Comparison of ENCODE assay signal across 19 cellular contexts in the genomic region with DNA sequence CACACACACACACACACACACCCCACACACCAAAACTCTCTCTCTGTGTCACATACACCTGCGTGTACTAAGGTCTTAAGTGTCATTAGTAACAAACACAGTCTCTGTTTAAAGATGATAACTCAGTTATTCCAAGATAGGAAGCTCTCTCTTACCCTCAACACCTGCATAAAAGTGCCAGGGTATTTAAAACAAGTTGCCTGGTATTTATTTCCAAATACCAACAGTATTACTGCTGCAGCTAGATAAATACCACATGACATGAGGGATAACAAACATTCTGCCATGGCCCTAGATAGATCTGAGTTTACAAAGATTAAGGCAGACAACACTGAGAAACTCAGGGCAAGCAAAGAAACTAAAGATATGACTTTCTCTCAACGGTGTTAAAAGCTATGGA.
DNase-seq lines count a peak whose midpoint lies in the region; ATAC-seq, FAIRE-seq and TF ChIP-seq lines count a peak whose summit lies in the region.
"Had no signal": no experiment of that assay in that cellular context is flagged by ENCODE, and none has a peak within 500 bp of the region (broad histone marks: within the 10 kb centered on the region; RNA-seq: fewer than 3 reads in every experiment).

No MANE protein-coding gene starts in this region.

- H3K4me2 ChIP-seq in endothelial cell of umbilical vein (ENCODE audit: insufficient read depth, low read length) = peak overlapping the region; percentile 92

- ATAC-seq in GM19035 (IDR thresholded peaks at IDR 0.05; ENCODE audit: unreplicated experiment) (peak; percentile 8), Panc1 (peak; percentile 89), thoracic aorta (ENCODE audit: insufficient number of reproducible peaks, low FRiP score, low read depth) (no peak), WTC11 (no peak)
- no peak for ATAC-seq in activated CD8-positive, alpha-beta memory T cell treated with anti-CD3 and anti-CD28 coated beads, Interleukin-2, amount 10 ng/mL, durations not matched to agents 7 days and 5 days
- ATAC-seq: stimulated activated naive B cell treated with anti-CD40 and anti-IgM and Interleukin-4, amounts not matched to agents 10 μg/mL and 1 μg/mL and 100 μg/mL, for 72 hours had no signal

- DNase-seq in Panc1 (ENCODE audit: low read depth, low spot score) = peak; percentile 56
- peak; percentile 55 for DNase-seq in endothelial cell of umbilical vein (ENCODE audit: low read depth, low spot score)
- DNase-seq in thoracic aorta (ENCODE audit: low spot score) = no peak
- no peak for DNase-seq in activated CD4-positive, alpha-beta T cell treated with anti-CD3 and anti-CD28 coated beads, Interleukin-2, amount 10 ng/mL, durations not matched to agents 24 days and 14 days
- no peak for DNase-seq in activated CD8-positive, alpha-beta memory T cell treated with anti-CD3 and anti-CD28 coated beads, Interleukin-2, amount 10 ng/mL, durations not matched to agents 7 days and 5 days
- no peak for DNase-seq in WTC11 (ENCODE audit: low spot score)
- DNase-seq: activated naive CD8-positive, alpha-beta T cell treated with anti-CD3 and anti-CD28 coated beads for 36 hours; activated T-cell treated with anti-CD3 and anti-CD28 coated beads, Interleukin-2, amount 50 U/mL, for 24 hours; CD4-positive, CD25-positive, alpha-beta regulatory T cell; GOT3; KG1; NCI-H1436; posterior cingulate gyrus; stimulated activated naive B cell treated with anti-CD40 and anti-IgM and Interleukin-4, amounts not matched to agents 10 μg/mL and 1 μg/mL and 100 μg/mL, for 72 hours; upper lobe of left lung had no signal

- H3K4me1 ChIP-seq in Panc1 (ENCODE audit: control insufficient read depth, insufficient read depth, low read length) (no peaks in the 10 kb centered on the region), endothelial cell of umbilical vein (ENCODE audit: control insufficient read depth, extremely low read depth, insufficient read depth, low read length) (peaks cover 51% of the 10 kb centered on the region), thoracic aorta (ENCODE audit: control insufficient read depth in 1 of 2, low read depth in 2 of 2) (peaks cover 35 to 39% of the 10 kb centered on the region in 2 donors)
- H3K4me1 ChIP-seq: foreskin keratinocyte, upper lobe of left lung had no signal

- POLR2A ChIA-PET in Panc1 (lab: Charles Lee) = no interaction called here
- POLR2A ChIA-PET in endothelial cell of umbilical vein (lab: Charles Lee) = no interaction called here
- POLR2A ChIA-PET in WTC11 (lab: Charles Lee) = no interaction called here

- no peaks in the 10 kb centered on the region for H3K79me2 ChIP-seq in endothelial cell of umbilical vein (ENCODE audit: control insufficient read depth, insufficient read depth, low read length)

- H3K9me1 ChIP-seq in endothelial cell of umbilical vein (replicated peaks; ENCODE audit: control insufficient read depth, extremely low read depth, insufficient read depth, low read length) = no peaks in the 10 kb centered on the region

- CTCF ChIA-PET in Panc1 (lab: Charles Lee) (no interaction called here), endothelial cell of umbilical vein (lab: Charles Lee) (interaction anchor here (0.9 to 1.6 kb wide), 8 partner anchors 10 to 374 kb away, joined by 3 to 6 read pairs (median 4); no protein-coding TSS in a partner anchor), WTC11 (lab: Charles Lee) (no interaction called here)
- CTCF ChIA-PET in activated CD8-positive, alpha-beta memory T cell treated with anti-CD3 and anti-CD28 coated beads, Interleukin-2, amount 10 ng/mL, durations not matched to agents 7 days and 5 days (lab: Charles Lee) = interaction anchor here (1.5 kb wide), 1 partner anchor 96 kb away, joined by 3 read pairs; no protein-coding TSS in a partner anchor

- H3K36me3 Mint-ChIP-seq in activated CD4-positive, alpha-beta T cell treated with anti-CD3 and anti-CD28 coated beads, Interleukin-2, amount 10 ng/mL, durations not matched to agents 24 days and 14 days (ENCODE audit: low read depth) = no peaks in the 10 kb centered on the region
- H3K36me3 Mint-ChIP-seq in activated CD8-positive, alpha-beta memory T cell treated with anti-CD3 and anti-CD28 coated beads, Interleukin-2, amount 10 ng/mL, durations not matched to agents 7 days and 5 days = peaks cover 2% of the 10 kb centered on the region
- H3K36me3 Mint-ChIP-seq in WTC11 = no peaks in the 10 kb centered on the region
- H3K36me3 Mint-ChIP-seq: activated naive CD8-positive, alpha-beta T cell treated with anti-CD3 and anti-CD28 coated beads for 36 hours; CD4-positive, CD25-positive, alpha-beta regulatory T cell; stimulated activated naive B cell treated with anti-CD40 and anti-IgM and Interleukin-4, amounts not matched to agents 10 μg/mL and 1 μg/mL and 100 μg/mL, for 72 hours had no signal

- H3K9me3 Mint-ChIP-seq in activated CD4-positive, alpha-beta T cell treated with anti-CD3 and anti-CD28 coated beads, Interleukin-2, amount 10 ng/mL, durations not matched to agents 24 days and 14 days = no peaks in the 10 kb centered on the region
- H3K9me3 Mint-ChIP-seq in activated CD8-positive, alpha-beta memory T cell treated with anti-CD3 and anti-CD28 coated beads, Interleukin-2, amount 10 ng/mL, durations not matched to agents 7 days and 5 days (ENCODE audit: low read depth) = no peaks in the 10 kb centered on the region
- no peaks in the 10 kb centered on the region for H3K9me3 Mint-ChIP-seq in WTC11
- H3K9me3 Mint-ChIP-seq: activated naive CD8-positive, alpha-beta T cell treated with anti-CD3 and anti-CD28 coated beads for 36 hours; activated T-cell treated with anti-CD3 and anti-CD28 coated beads, Interleukin-2, amount 50 U/mL, for 24 hours; stimulated activated naive B cell treated with anti-CD40 and anti-IgM and Interleukin-4, amounts not matched to agents 10 μg/mL and 1 μg/mL and 100 μg/mL, for 72 hours had no signal

- H3K9ac ChIP-seq in endothelial cell of umbilical vein (replicated peaks; ENCODE audit: extremely low read depth, insufficient read depth, low read length) = peak overlapping the region; percentile 52

- dilution Hi-C loops in endothelial cell of umbilical vein (cut with MboI; ENCODE audit: extremely low pct_ligation_motif_present, low sequenced_read_pairs) = no loop called here

- H3K36me3 ChIP-seq in Panc1 (ENCODE audit: control insufficient read depth, insufficient read depth, low read length) (no peaks in the 10 kb centered on the region), endothelial cell of umbilical vein (ENCODE audit: control insufficient read depth in 2 of 2, extremely low read depth in 1 of 2, insufficient read depth in 2 of 2, low read length in 2 of 2) (no peaks in the 10 kb centered on the region), thoracic aorta (no peaks in the 10 kb centered on the region)
- H3K36me3 ChIP-seq: upper lobe of left lung had no signal

- H3K27me3 ChIP-seq in Panc1 (ENCODE audit: control insufficient read depth, insufficient read depth, low read length) (no peaks in the 10 kb centered on the region), endothelial cell of umbilical vein (ENCODE audit: control insufficient read depth in 2 of 2, insufficient read depth in 2 of 2, low read length in 2 of 2) (no peaks in the 10 kb centered on the region), thoracic aorta (replicated peaks; ENCODE audit: insufficient read depth) (no peaks in the 10 kb centered on the region)
- H3K27me3 ChIP-seq: upper lobe of left lung had no signal

- no peak overlapping the region for H3K27ac Mint-ChIP-seq in activated CD4-positive, alpha-beta T cell treated with anti-CD3 and anti-CD28 coated beads, Interleukin-2, amount 10 ng/mL, durations not matched to agents 24 days and 14 days
- H3K27ac Mint-ChIP-seq in activated CD8-positive, alpha-beta memory T cell treated with anti-CD3 and anti-CD28 coated beads, Interleukin-2, amount 10 ng/mL, durations not matched to agents 7 days and 5 days = no peak overlapping the region
- no peak overlapping the region for H3K27ac Mint-ChIP-seq in WTC11
- H3K27ac Mint-ChIP-seq: activated naive CD8-positive, alpha-beta T cell treated with anti-CD3 and anti-CD28 coated beads for 36 hours; activated T-cell treated with anti-CD3 and anti-CD28 coated beads, Interleukin-2, amount 50 U/mL, for 24 hours; CD4-positive, CD25-positive, alpha-beta regulatory T cell; stimulated activated naive B cell treated with anti-CD40 and anti-IgM and Interleukin-4, amounts not matched to agents 10 μg/mL and 1 μg/mL and 100 μg/mL, for 72 hours had no signal

- intact Hi-C loops in Panc1 (cut with micrococcal nuclease; ENCODE audit: unreplicated experiment) = no loop called here
- intact Hi-C loops in endothelial cell of umbilical vein (cut with micrococcal nuclease) = loop anchor here (1.0 to 2.0 kb wide), 2 partner anchors 37 to 49 kb away; no protein-coding TSS in a partner anchor
- intact Hi-C loops in activated CD4-positive, alpha-beta T cell treated with anti-CD3 and anti-CD28 coated beads, Interleukin-2, amount 10 ng/mL, durations not matched to agents 24 days and 14 days (cut with micrococcal nuclease) = no loop called here

- H3K27me3 Mint-ChIP-seq in activated CD4-positive, alpha-beta T cell treated with anti-CD3 and anti-CD28 coated beads, Interleukin-2, amount 10 ng/mL, durations not matched to agents 24 days and 14 days = no peaks in the 10 kb centered on the region
- H3K27me3 Mint-ChIP-seq in activated CD8-positive, alpha-beta memory T cell treated with anti-CD3 and anti-CD28 coated beads, Interleukin-2, amount 10 ng/mL, durations not matched to agents 7 days and 5 days = peaks cover 15% of the 10 kb centered on the region
- H3K27me3 Mint-ChIP-seq in WTC11 (ENCODE audit: low read depth) = no peaks in the 10 kb centered on the region
- H3K27me3 Mint-ChIP-seq: activated naive CD8-positive, alpha-beta T cell treated with anti-CD3 and anti-CD28 coated beads for 36 hours; activated T-cell treated with anti-CD3 and anti-CD28 coated beads, Interleukin-2, amount 50 U/mL, for 24 hours; CD4-positive, CD25-positive, alpha-beta regulatory T cell; stimulated activated naive B cell treated with anti-CD40 and anti-IgM and Interleukin-4, amounts not matched to agents 10 μg/mL and 1 μg/mL and 100 μg/mL, for 72 hours had no signal

- in situ Hi-C loops in Panc1 (cut with HindIII; ENCODE audit: low pct_unique_long_range_greater_than_20kb, low sequenced_read_pairs) = no loop called here

- TF ChIP-seq CTCF in Panc1 (IDR thresholded peaks at IDR 0.05) (no peak), endothelial cell of umbilical vein (IDR thresholded peaks at IDR 0.05; ENCODE audit: extremely low read depth in 1 of 2, insufficient read depth in 1 of 2, low read depth in 1 of 2, low read length in 2 of 2) (no peak), thoracic aorta (IDR thresholded peaks at IDR 0.05) (no peak), WTC11 (IDR thresholded peaks at IDR 0.05) (no peak)

- H3K4me3 ChIP-seq in Panc1 (ENCODE audit: low read depth in 2 of 2, low read length in 2 of 2) (no peak overlapping the region), endothelial cell of umbilical vein (replicated peaks in 1 of 3; ENCODE audit: insufficient read depth in 1 of 3, low read depth in 1 of 3, low read length in 3 of 3) (no peak overlapping the region), thoracic aorta (peak overlapping the region; percentile 14)
- H3K4me3 ChIP-seq: upper lobe of left lung had no signal

- H3K27ac ChIP-seq in Panc1 (ENCODE audit: low read length) (no peak overlapping the region; the same call in 1 of the 2 replicates), endothelial cell of umbilical vein (ENCODE audit: insufficient read depth, low read depth, low read length) (peak overlapping the region; percentile 66), thoracic aorta (peak overlapping the region; percentile 53 to 71)
- H3K27ac ChIP-seq: foreskin keratinocyte, HL-60, upper lobe of left lung had no signal

- no peak for TF ChIP-seq POLR2A in endothelial cell of umbilical vein (IDR thresholded peaks at IDR 0.05; ENCODE audit: low read depth, low read length)

- H2AFZ ChIP-seq in endothelial cell of umbilical vein (ENCODE audit: low read depth, low read length) = peak overlapping the region; percentile 88

- H4K20me1 ChIP-seq in endothelial cell of umbilical vein (replicated peaks; ENCODE audit: control insufficient read depth, extremely low read depth, insufficient read depth, low read length) = no peaks in the 10 kb centered on the region

- BruUV-seq in Panc1 (replicated peaks; lab: Mats Ljungman, UMichigan) (no TSS peak), endothelial cell of umbilical vein (replicated peaks; lab: Mats Ljungman, UMichigan) (TSS peak; percentile 42)

- no peak for FAIRE-seq in endothelial cell of umbilical vein (lab: Jason Lieb, UNC)
- FAIRE-seq: endometrium had no signal

- H3K9me3 ChIP-seq in Panc1 (ENCODE audit: control insufficient read depth, insufficient read depth, low read depth, low read length) = no peaks in the 10 kb centered on the region
- no peaks in the 10 kb centered on the region for H3K9me3 ChIP-seq in endothelial cell of umbilical vein (replicated peaks; ENCODE audit: control insufficient read depth, insufficient read depth, low read length)
- H3K9me3 ChIP-seq in thoracic aorta = no peaks in the 10 kb centered on the region
- H3K9me3 ChIP-seq: upper lobe of left lung had no signal

- no peaks in the 10 kb centered on the region for H3K4me1 Mint-ChIP-seq in activated CD4-positive, alpha-beta T cell treated with anti-CD3 and anti-CD28 coated beads, Interleukin-2, amount 10 ng/mL, durations not matched to agents 24 days and 14 days
- peaks cover 14% of the 10 kb centered on the region for H3K4me1 Mint-ChIP-seq in activated CD8-positive, alpha-beta memory T cell treated with anti-CD3 and anti-CD28 coated beads, Interleukin-2, amount 10 ng/mL, durations not matched to agents 7 days and 5 days
- peaks cover 33% of the 10 kb centered on the region for H3K4me1 Mint-ChIP-seq in WTC11
- H3K4me1 Mint-ChIP-seq: activated naive CD8-positive, alpha-beta T cell treated with anti-CD3 and anti-CD28 coated beads for 36 hours; CD4-positive, CD25-positive, alpha-beta regulatory T cell; stimulated activated naive B cell treated with anti-CD40 and anti-IgM and Interleukin-4, amounts not matched to agents 10 μg/mL and 1 μg/mL and 100 μg/mL, for 72 hours had no signal

- H3K4me3 Mint-ChIP-seq in activated CD4-positive, alpha-beta T cell treated with anti-CD3 and anti-CD28 coated beads, Interleukin-2, amount 10 ng/mL, durations not matched to agents 24 days and 14 days = no peak overlapping the region
- no peak overlapping the region for H3K4me3 Mint-ChIP-seq in activated CD8-positive, alpha-beta memory T cell treated with anti-CD3 and anti-CD28 coated beads, Interleukin-2, amount 10 ng/mL, durations not matched to agents 7 days and 5 days
- no peak overlapping the region for H3K4me3 Mint-ChIP-seq in WTC11
- H3K4me3 Mint-ChIP-seq: activated naive CD8-positive, alpha-beta T cell treated with anti-CD3 and anti-CD28 coated beads for 36 hours; activated T-cell treated with anti-CD3 and anti-CD28 coated beads, Interleukin-2, amount 50 U/mL, for 24 hours; CD4-positive, CD25-positive, alpha-beta regulatory T cell; stimulated activated naive B cell treated with anti-CD40 and anti-IgM and Interleukin-4, amounts not matched to agents 10 μg/mL and 1 μg/mL and 100 μg/mL, for 72 hours had no signal

Comparison
In these comparisons a context has a peak if more than half of its experiments do, and no peak if none do; other contexts are left out.
1. ATAC-seq: peak in GM19035 (single experiment) and Panc1 (single experiment); none in thoracic aorta (single experiment), activated CD8-positive, alpha-beta memory T cell treated with anti-CD3 and anti-CD28 coated beads, Interleukin-2, amount 10 ng/mL, durations not matched to agents 7 days and 5 days (single experiment) and WTC11 (single experiment).
2. DNase-seq: peak in Panc1 (single experiment) and endothelial cell of umbilical vein (single experiment); none in thoracic aorta (single experiment), activated CD4-positive, alpha-beta T cell treated with anti-CD3 and anti-CD28 coated beads, Interleukin-2, amount 10 ng/mL, durations not matched to agents 24 days and 14 days (single experiment), activated CD8-positive, alpha-beta memory T cell treated with anti-CD3 and anti-CD28 coated beads, Interleukin-2, amount 10 ng/mL, durations not matched to agents 7 days and 5 days (single experiment) and WTC11 (single experiment).
3. CTCF ChIA-PET loops: an anchor here in endothelial cell of umbilical vein (0.9 to 1.6 kb wide) and activated CD8-positive, alpha-beta memory T cell treated with anti-CD3 and anti-CD28 coated beads, Interleukin-2, amount 10 ng/mL, durations not matched to agents 7 days and 5 days (1.5 kb wide); none called in Panc1 and WTC11.